ENCODE assay signal across 8 cellular contexts in genomic region chr20:49318430-49319203, GRCh38. TPM values are rescaled to one million over a fixed set of nuclear protein-coding genes. Genes with fewer than 3 reads are reported as not detected.
DNase-seq lines count a peak whose midpoint lies in the region; ATAC-seq lines count a peak whose summit lies in the region.

No MANE protein-coding gene starts in this region.

- H3K4me1 ChIP-seq in stomach smooth muscle (ENCODE audit: control insufficient read depth, insufficient read depth, low read length), result peaks cover 15% of the 10 kb centered on the region

- H3K36me3 Mint-ChIP-seq in activated naive CD8-positive, alpha-beta T cell treated with anti-CD3 and anti-CD28 coated beads, Interleukin-2, amount 10 ng/mL, durations not matched to agents 7 days and 5 days, result peaks cover 2% of the 10 kb centered on the region

- peaks cover 32 to 35% of the 10 kb centered on the region in 2 donors for H3K27me3 ChIP-seq in stomach smooth muscle (ENCODE audit: control insufficient read depth in 1 of 2, insufficient read depth in 2 of 2, low read length in 2 of 2)

- H3K9me3 ChIP-seq in stomach smooth muscle (ENCODE audit: control insufficient read depth in 2 of 2, low read length in 2 of 2), result no peaks in the 10 kb centered on the region

- H3K4me1 Mint-ChIP-seq in activated naive CD8-positive, alpha-beta T cell treated with anti-CD3 and anti-CD28 coated beads, Interleukin-2, amount 10 ng/mL, durations not matched to agents 7 days and 5 days, result peaks cover 12% of the 10 kb centered on the region

- no peaks in the 10 kb centered on the region for H3K36me3 ChIP-seq in stomach smooth muscle (ENCODE audit: control insufficient read depth in 2 of 2, insufficient read depth in 2 of 2, low read length in 2 of 2)

- no peak overlapping the region for H3K27ac Mint-ChIP-seq in activated naive CD8-positive, alpha-beta T cell treated with anti-CD3 and anti-CD28 coated beads, Interleukin-2, amount 10 ng/mL, durations not matched to agents 7 days and 5 days

- H3K9ac ChIP-seq in stomach smooth muscle (ENCODE audit: low read length in 2 of 2), result no peak overlapping the region

- H3K27me3 Mint-ChIP-seq in activated naive CD8-positive, alpha-beta T cell treated with anti-CD3 and anti-CD28 coated beads, Interleukin-2, amount 10 ng/mL, durations not matched to agents 7 days and 5 days, result peaks cover 66% of the 10 kb centered on the region

- H3K27ac ChIP-seq in stomach smooth muscle (ENCODE audit: low read length), result no peak overlapping the region

- H3K4me3 Mint-ChIP-seq in activated naive CD8-positive, alpha-beta T cell treated with anti-CD3 and anti-CD28 coated beads, Interleukin-2, amount 10 ng/mL, durations not matched to agents 7 days and 5 days, result peak overlapping the region; percentile 91

- POLR2A ChIA-PET in activated naive CD8-positive, alpha-beta T cell treated with anti-CD3 and anti-CD28 coated beads, Interleukin-2, amount 10 ng/mL, durations not matched to agents 7 days and 5 days (lab: Charles Lee), result interaction anchor here (0.8 to 2.2 kb wide), 3 partner anchors 14 to 40 kb away, joined by 3 to 10 read pairs (median 4); partner anchors contain the start of gene ZNFX1

- peak; percentile 56 for ATAC-seq in activated naive CD8-positive, alpha-beta T cell treated with anti-CD3 and anti-CD28 coated beads, Interleukin-2, amount 10 ng/mL, durations not matched to agents 7 days and 5 days (ENCODE audit: low read depth)
- ATAC-seq in HG02798 (IDR thresholded peaks at IDR 0.05; ENCODE audit: poor library complexity, unreplicated experiment), result no peak

- H3K4me3 ChIP-seq in stomach smooth muscle (ENCODE audit: low read length in 2 of 2), result peak overlapping the region; percentile 31 to 65

- no peaks in the 10 kb centered on the region for H3K9me3 Mint-ChIP-seq in activated naive CD8-positive, alpha-beta T cell treated with anti-CD3 and anti-CD28 coated beads, Interleukin-2, amount 10 ng/mL, durations not matched to agents 7 days and 5 days

- DNase-seq in DMS79 treated with DMSO at 0.1 percent for 48 hours (lab: John Stamatoyannopoulos, UW) (peak; percentile 19), DMS79 (lab: John Stamatoyannopoulos, UW) (no peak), islet precursor cell (peak; percentile 58), NCI-H2107 treated with DMSO at 0.1 percent for 48 hours (lab: John Stamatoyannopoulos, UW; ENCODE audit: unreplicated experiment) (no peak), HPDE6-E6E7 (ENCODE audit: extremely low spot score) (no peak)
- peak; percentile 55 for DNase-seq in activated naive CD8-positive, alpha-beta T cell treated with anti-CD3 and anti-CD28 coated beads, Interleukin-2, amount 10 ng/mL, durations not matched to agents 7 days and 5 days

RNA-seq across cellular contexts. Expression of gene ZNFX1, which starts 40.8 kb away (rescaled TPM):
- total RNA-seq in activated naive CD8-positive, alpha-beta T cell treated with anti-CD3 and anti-CD28 coated beads, Interleukin-2, amount 10 ng/mL, durations not matched to agents 7 days and 5 days, result 10 to 100 TPM; 64.2 to 66.6 TPM

Comparison
In these comparisons a context has a peak if more than half of its experiments do, and no peak if none do; other contexts are left out.
1. DNase-seq: peak in DMS79 treated with DMSO at 0.1 percent for 48 hours (single experiment), activated naive CD8-positive, alpha-beta T cell treated with anti-CD3 and anti-CD28 coated beads, Interleukin-2, amount 10 ng/mL, durations not matched to agents 7 days and 5 days (single experiment) and islet precursor cell (single experiment); none in DMS79 (single experiment), NCI-H2107 treated with DMSO at 0.1 percent for 48 hours (single experiment) and HPDE6-E6E7 (single experiment).